Comparison of ENCODE assay signal across 28 cellular contexts in the genomic region with DNA sequence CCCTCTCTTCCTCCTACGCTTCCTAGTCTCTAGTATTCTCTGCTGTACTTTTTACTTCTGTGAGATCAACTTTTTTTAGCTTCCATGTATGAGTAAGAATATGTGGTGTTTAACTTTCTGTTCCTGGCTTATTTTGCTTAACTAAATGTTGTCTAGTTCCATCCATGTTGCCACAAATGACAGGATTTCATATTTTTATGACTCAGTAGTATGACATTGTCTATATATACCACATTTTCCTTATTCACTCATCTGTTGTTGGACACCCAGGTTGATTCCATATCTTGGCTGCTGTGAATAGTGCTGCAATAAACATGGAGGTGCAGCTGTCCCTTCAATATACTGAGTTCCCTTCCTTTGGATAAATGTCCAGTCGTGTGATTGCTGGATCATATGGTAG. TPM values are rescaled to one million over a fixed set of nuclear protein-coding genes. Genes with fewer than 3 reads are reported as not detected.
DNase-seq lines count a peak whose midpoint lies in the region; ATAC-seq and TF ChIP-seq lines count a peak whose summit lies in the region.
"Had no signal": no experiment of that assay in that cellular context is flagged by ENCODE, and none has a peak within 500 bp of the region (broad histone marks: within the 10 kb centered on the region; RNA-seq: fewer than 3 reads in every experiment).

No MANE protein-coding gene starts in this region.

- no peaks in the 10 kb centered on the region for H3K9me3 ChIP-seq in CD4-positive, alpha-beta memory T cell (ENCODE audit: control insufficient read depth in 1 of 2, low read length in 2 of 2)
- H3K9me3 ChIP-seq in spleen (peaks cover 0 to 19% (median 13%) of the 10 kb centered on the region in 8 donors), mammary epithelial cell (replicated peaks; ENCODE audit: insufficient read depth, low read length) (peaks cover 17% of the 10 kb centered on the region)
- H3K9me3 ChIP-seq: ovary had no signal

- CTCF ChIA-PET in activated CD4-positive, alpha-beta T cell treated with anti-CD3 and anti-CD28 coated beads, Interleukin-2, amount 10 ng/mL, durations not matched to agents 7 days and 5 days (lab: Charles Lee), result no interaction called here
- CTCF ChIA-PET in CD4-positive, alpha-beta memory T cell (lab: Charles Lee; ENCODE audit: partially characterized antibody), result interaction anchor here (1.3 to 2.1 kb wide), 7 partner anchors 16 to 84 kb away, joined by 3 to 9 read pairs (median 4); no protein-coding TSS in a partner anchor
- CTCF ChIA-PET in mammary epithelial cell (lab: Charles Lee; ENCODE audit: low non-redundant PET), result no interaction called here

- no peak for ATAC-seq in natural killer cell
- ATAC-seq: GM23338; left colon; Panc1; SK-N-SH treated with all-trans-retinoic acid at 6 μM for 48 hours; stimulated activated memory B cell treated with anti-CD40 and anti-IgM and Interleukin-4, amounts not matched to agents 10 μg/mL and 1 μg/mL and 100 μg/mL, for 72 hours had no signal

- intact Hi-C loops in activated CD4-positive, alpha-beta T cell treated with anti-CD3 and anti-CD28 coated beads, Interleukin-2, amount 10 ng/mL, durations not matched to agents 24 days and 14 days (cut with micrococcal nuclease), result no loop called here
- intact Hi-C loops in CD4-positive, alpha-beta memory T cell (cut with micrococcal nuclease), result no loop called here
- intact Hi-C loops in activated T-helper 2 cell treated with anti-CD3 and anti-CD28 coated beads, Interferon-gamma antibody, Interleukin-2, Interleukin-4, amounts not matched to agents 10 μg/mL and 5 μg/mL and 100 μg/mL, durations not matched to agents 14 hours and 24 hours and 36 hours (cut with micrococcal nuclease), result no loop called here
- intact Hi-C loops in natural killer cell (cut with micrococcal nuclease) (no loop called here), spleen (cut with DNase I; ENCODE audit: low total_unique reads) (no loop called here), mammary epithelial cell (cut with micrococcal nuclease) (loop anchor here (5.0 kb wide), 1 partner anchor 115 kb away; a partner anchor contains a TSS)

- 89 to 96% (median 95%) methylated on average over 2 of the region's 2 CpGs for WGBS in spleen, 5 donors
- WGBS in mammary epithelial cell (ENCODE audit: low coverage, missing lambda C conversion rate), result 71% methylated on average over 2 of the region's 2 CpGs

- H3K36me3 Mint-ChIP-seq in activated CD4-positive, alpha-beta T cell treated with anti-CD3 and anti-CD28 coated beads, Interleukin-2, amount 10 ng/mL, durations not matched to agents 24 days and 14 days (ENCODE audit: low read depth), result peaks cover 83% of the 10 kb centered on the region
- H3K36me3 Mint-ChIP-seq in activated CD4-positive, alpha-beta T cell treated with anti-CD3 and anti-CD28 coated beads, Interleukin-2, amount 10 ng/mL, durations not matched to agents 7 days and 5 days (ENCODE audit: low read depth), result peaks cover 87% of the 10 kb centered on the region
- H3K36me3 Mint-ChIP-seq in CD4-positive, alpha-beta memory T cell, result peaks cover 59 to 61% of the 10 kb centered on the region in 2 donors
- H3K36me3 Mint-ChIP-seq in activated T-helper 2 cell treated with anti-CD3 and anti-CD28 coated beads, Interferon-gamma antibody, Interleukin-2, Interleukin-4, amounts not matched to agents 10 μg/mL and 5 μg/mL and 100 μg/mL, durations not matched to agents 14 hours and 24 hours and 36 hours (ENCODE audit: low read depth), result peaks cover 89% of the 10 kb centered on the region
- no peaks in the 10 kb centered on the region for H3K36me3 Mint-ChIP-seq in natural killer cell

- H3K9ac ChIP-seq in mammary epithelial cell (ENCODE audit: insufficient read depth, low read length), result no peak overlapping the region

- no peak overlapping the region for H3K4me3 ChIP-seq in CD4-positive, alpha-beta memory T cell (ENCODE audit: low read length in 2 of 2)
- H3K4me3 ChIP-seq in spleen (no peak overlapping the region), mammary epithelial cell (replicated peaks in 1 of 3; ENCODE audit: insufficient read depth in 1 of 3, low read depth in 2 of 3, low read length in 3 of 3) (no peak overlapping the region)
- H3K4me3 ChIP-seq: GM23338, ovary had no signal

- no peak overlapping the region for H3K27ac ChIP-seq in CD4-positive, alpha-beta memory T cell (ENCODE audit: low read depth, low read length)
- H3K27ac ChIP-seq in spleen, result no peak overlapping the region
- H3K27ac ChIP-seq in mammary epithelial cell (ENCODE audit: insufficient read depth, low read depth, low read length), result no peak overlapping the region
- H3K27ac ChIP-seq: ovary, WERI-Rb-1 had no signal

- no peaks in the 10 kb centered on the region for H4K20me1 ChIP-seq in mammary epithelial cell (ENCODE audit: insufficient read depth, low read length)

- no peaks in the 10 kb centered on the region for H3K79me2 ChIP-seq in mammary epithelial cell (ENCODE audit: insufficient read depth, low read length)

- H3K9me3 Mint-ChIP-seq in activated CD4-positive, alpha-beta T cell treated with anti-CD3 and anti-CD28 coated beads, Interleukin-2, amount 10 ng/mL, durations not matched to agents 24 days and 14 days, result peaks cover 20% of the 10 kb centered on the region
- H3K9me3 Mint-ChIP-seq in activated CD4-positive, alpha-beta T cell treated with anti-CD3 and anti-CD28 coated beads, Interleukin-2, amount 10 ng/mL, durations not matched to agents 7 days and 5 days, result peaks cover 25% of the 10 kb centered on the region
- H3K9me3 Mint-ChIP-seq in CD4-positive, alpha-beta memory T cell, result no peaks in the 10 kb centered on the region
- peaks cover 35% of the 10 kb centered on the region for H3K9me3 Mint-ChIP-seq in activated T-helper 2 cell treated with anti-CD3 and anti-CD28 coated beads, Interferon-gamma antibody, Interleukin-2, Interleukin-4, amounts not matched to agents 10 μg/mL and 5 μg/mL and 100 μg/mL, durations not matched to agents 14 hours and 24 hours and 36 hours
- no peaks in the 10 kb centered on the region for H3K9me3 Mint-ChIP-seq in natural killer cell

- peak overlapping the region; percentile 21 for H3K27ac Mint-ChIP-seq in activated CD4-positive, alpha-beta T cell treated with anti-CD3 and anti-CD28 coated beads, Interleukin-2, amount 10 ng/mL, durations not matched to agents 24 days and 14 days
- H3K27ac Mint-ChIP-seq in activated CD4-positive, alpha-beta T cell treated with anti-CD3 and anti-CD28 coated beads, Interleukin-2, amount 10 ng/mL, durations not matched to agents 7 days and 5 days, result no peak overlapping the region
- H3K27ac Mint-ChIP-seq in CD4-positive, alpha-beta memory T cell, result peak overlapping the region; percentile 2 to 87 (median 27)
- H3K27ac Mint-ChIP-seq in activated T-helper 2 cell treated with anti-CD3 and anti-CD28 coated beads, Interferon-gamma antibody, Interleukin-2, Interleukin-4, amounts not matched to agents 10 μg/mL and 5 μg/mL and 100 μg/mL, durations not matched to agents 14 hours and 24 hours and 36 hours, result peak overlapping the region; percentile 13
- peak overlapping the region; percentile 77 to 87 for H3K27ac Mint-ChIP-seq in natural killer cell
- H3K27ac Mint-ChIP-seq: GM23338; stimulated activated memory B cell treated with anti-CD40 and anti-IgM and Interleukin-4, amounts not matched to agents 10 μg/mL and 1 μg/mL and 100 μg/mL, for 72 hours had no signal

- no peaks in the 10 kb centered on the region for H3K27me3 Mint-ChIP-seq in activated CD4-positive, alpha-beta T cell treated with anti-CD3 and anti-CD28 coated beads, Interleukin-2, amount 10 ng/mL, durations not matched to agents 24 days and 14 days
- no peaks in the 10 kb centered on the region for H3K27me3 Mint-ChIP-seq in activated CD4-positive, alpha-beta T cell treated with anti-CD3 and anti-CD28 coated beads, Interleukin-2, amount 10 ng/mL, durations not matched to agents 7 days and 5 days
- no peaks in the 10 kb centered on the region for H3K27me3 Mint-ChIP-seq in CD4-positive, alpha-beta memory T cell
- no peaks in the 10 kb centered on the region for H3K27me3 Mint-ChIP-seq in activated T-helper 2 cell treated with anti-CD3 and anti-CD28 coated beads, Interferon-gamma antibody, Interleukin-2, Interleukin-4, amounts not matched to agents 10 μg/mL and 5 μg/mL and 100 μg/mL, durations not matched to agents 14 hours and 24 hours and 36 hours (ENCODE audit: low read depth)
- H3K27me3 Mint-ChIP-seq in natural killer cell (ENCODE audit: low read depth in 2 of 2), result no peaks in the 10 kb centered on the region
- H3K27me3 Mint-ChIP-seq: stimulated activated memory B cell treated with anti-CD40 and anti-IgM and Interleukin-4, amounts not matched to agents 10 μg/mL and 1 μg/mL and 100 μg/mL, for 72 hours had no signal

- H3K4me1 Mint-ChIP-seq in activated CD4-positive, alpha-beta T cell treated with anti-CD3 and anti-CD28 coated beads, Interleukin-2, amount 10 ng/mL, durations not matched to agents 24 days and 14 days, result peaks cover 52% of the 10 kb centered on the region
- peaks cover 66% of the 10 kb centered on the region for H3K4me1 Mint-ChIP-seq in activated CD4-positive, alpha-beta T cell treated with anti-CD3 and anti-CD28 coated beads, Interleukin-2, amount 10 ng/mL, durations not matched to agents 7 days and 5 days
- H3K4me1 Mint-ChIP-seq in CD4-positive, alpha-beta memory T cell, result peaks cover 55 to 89% (median 73%) of the 10 kb centered on the region in 4 donors
- H3K4me1 Mint-ChIP-seq in activated T-helper 2 cell treated with anti-CD3 and anti-CD28 coated beads, Interferon-gamma antibody, Interleukin-2, Interleukin-4, amounts not matched to agents 10 μg/mL and 5 μg/mL and 100 μg/mL, durations not matched to agents 14 hours and 24 hours and 36 hours (ENCODE audit: low read depth), result peaks cover 47% of the 10 kb centered on the region
- H3K4me1 Mint-ChIP-seq in natural killer cell, result peaks cover 78 to 88% of the 10 kb centered on the region in 2 donors

- in situ Hi-C loops in mammary epithelial cell (cut with MboI; ENCODE audit: low sequenced_read_pairs in 2 of 2), result no loop called here

- DNase-seq in activated CD4-positive, alpha-beta T cell treated with anti-CD3 and anti-CD28 coated beads, Interleukin-2, amount 10 ng/mL, durations not matched to agents 24 days and 14 days, result no peak
- no peak for DNase-seq in activated CD4-positive, alpha-beta T cell treated with anti-CD3 and anti-CD28 coated beads, Interleukin-2, amount 10 ng/mL, durations not matched to agents 7 days and 5 days
- no peak for DNase-seq in CD4-positive, alpha-beta memory T cell
- no peak for DNase-seq in activated T-helper 2 cell treated with anti-CD3 and anti-CD28 coated beads, Interferon-gamma antibody, Interleukin-2, Interleukin-4, amounts not matched to agents 10 μg/mL and 5 μg/mL and 100 μg/mL, durations not matched to agents 14 hours and 24 hours and 36 hours (ENCODE audit: low spot score)
- no peak for DNase-seq in natural killer cell
- no peak for DNase-seq in NCI-H82 treated with DMSO at 0.1 percent for 48 hours (lab: John Stamatoyannopoulos, UW; ENCODE audit: unreplicated experiment)
- DNase-seq in spleen, result no peak
- DNase-seq in mammary epithelial cell, result no peak
- DNase-seq: activated CD4-positive, alpha-beta T cell treated with anti-CD3 and anti-CD28 coated beads for 48 hours; activated gamma-delta T cell; anterior cingulate cortex; EL; hypothalamus; left colon; NCI-H1048; NCI-H2107; NCI-H446; NCI-H748 treated with DMSO at 0.1 percent for 48 hours; ovary; Right ventricle myocardium superior; T1000; WERI-Rb-1 had no signal

- peaks cover 82% of the 10 kb centered on the region for H3K4me1 ChIP-seq in CD4-positive, alpha-beta memory T cell (ENCODE audit: insufficient read depth, low read length)
- H3K4me1 ChIP-seq in spleen (peaks cover 11 to 74% (median 53%) of the 10 kb centered on the region in 6 donors), mammary epithelial cell (ENCODE audit: insufficient read depth, low read length) (no peaks in the 10 kb centered on the region)

- no peak for TF ChIP-seq POLR2A in spleen (IDR thresholded peaks at IDR 0.05)

- peaks cover 10% of the 10 kb centered on the region for H3K36me3 ChIP-seq in CD4-positive, alpha-beta memory T cell (ENCODE audit: insufficient read depth, low read length)
- H3K36me3 ChIP-seq in spleen, result peaks cover 0 to 71% (median 14%) of the 10 kb centered on the region in 6 donors
- no peaks in the 10 kb centered on the region for H3K36me3 ChIP-seq in mammary epithelial cell (ENCODE audit: insufficient read depth, low read length)
- H3K36me3 ChIP-seq: ovary, WERI-Rb-1 had no signal

- peak overlapping the region; percentile 7 for H3K4me3 Mint-ChIP-seq in activated CD4-positive, alpha-beta T cell treated with anti-CD3 and anti-CD28 coated beads, Interleukin-2, amount 10 ng/mL, durations not matched to agents 24 days and 14 days
- no peak overlapping the region for H3K4me3 Mint-ChIP-seq in activated CD4-positive, alpha-beta T cell treated with anti-CD3 and anti-CD28 coated beads, Interleukin-2, amount 10 ng/mL, durations not matched to agents 7 days and 5 days
- peak overlapping the region in 3 of 8 donors; percentile 4 to 55 (median 27) for H3K4me3 Mint-ChIP-seq in CD4-positive, alpha-beta memory T cell
- H3K4me3 Mint-ChIP-seq in activated T-helper 2 cell treated with anti-CD3 and anti-CD28 coated beads, Interferon-gamma antibody, Interleukin-2, Interleukin-4, amounts not matched to agents 10 μg/mL and 5 μg/mL and 100 μg/mL, durations not matched to agents 14 hours and 24 hours and 36 hours (ENCODE audit: low read depth), result no peak overlapping the region
- peak overlapping the region; percentile 78 for H3K4me3 Mint-ChIP-seq in natural killer cell
- H3K4me3 Mint-ChIP-seq: GM23338; neural crest cell; stimulated activated memory B cell treated with anti-CD40 and anti-IgM and Interleukin-4, amounts not matched to agents 10 μg/mL and 1 μg/mL and 100 μg/mL, for 72 hours had no signal

- TF ChIP-seq CTCF in natural killer cell (IDR thresholded peaks at IDR 0.05), result no peak
- TF ChIP-seq CTCF in spleen (IDR thresholded peaks at IDR 0.05 in 8 of 11, conservative IDR thresholded peaks at IDR 0.05 in 3 of 11), result no peak
- no peak for TF ChIP-seq CTCF in mammary epithelial cell (conservative IDR thresholded peaks at IDR 0.05 in 1 of 2, IDR thresholded peaks at IDR 0.05 in 1 of 2; ENCODE audit: extremely low read depth in 1 of 2, insufficient read depth in 1 of 2, low read depth in 1 of 2, low read length in 2 of 2)

- H3K27me3 ChIP-seq in CD4-positive, alpha-beta memory T cell (ENCODE audit: insufficient read depth, low read length), result no peaks in the 10 kb centered on the region
- H3K27me3 ChIP-seq in spleen (replicated peaks in 1 of 7) (no peaks in the 10 kb centered on the region), mammary epithelial cell (ENCODE audit: insufficient read depth, low read length) (no peaks in the 10 kb centered on the region)
- H3K27me3 ChIP-seq: ovary had no signal

- no peak overlapping the region for H3K4me2 ChIP-seq in mammary epithelial cell (ENCODE audit: insufficient read depth, low read depth, low read length)
- H3K4me2 ChIP-seq: GM23338 had no signal

- H2AFZ ChIP-seq in mammary epithelial cell (ENCODE audit: low read depth, low read length), result no peak overlapping the region
- H2AFZ ChIP-seq: GM23338 had no signal

- no TSS peak for BruUV-seq in mammary epithelial cell (replicated peaks; lab: Mats Ljungman, UMichigan)

- dilution Hi-C loops in mammary epithelial cell (cut with HindIII; ENCODE audit: low sequenced_read_pairs), result no loop called here

- POLR2A ChIA-PET in activated CD4-positive, alpha-beta T cell treated with anti-CD3 and anti-CD28 coated beads, Interleukin-2, amount 10 ng/mL, durations not matched to agents 7 days and 5 days (lab: Charles Lee), result no interaction called here
- POLR2A ChIA-PET in CD4-positive, alpha-beta memory T cell (lab: Charles Lee; ENCODE audit: partially characterized antibody), result interaction anchor here (0.7 to 12.2 kb wide), 5 partner anchors 10 to 28 kb away, joined by 3 to 193 read pairs (median 8); no protein-coding TSS in a partner anchor

RNA-seq across cellular contexts. Expression of a gene that starts 34.8 kb away (rescaled TPM):
- total RNA-seq in activated CD4-positive, alpha-beta T cell treated with anti-CD3 and anti-CD28 coated beads, Interleukin-2, amount 10 ng/mL, durations not matched to agents 24 days and 14 days, result 39.5 and 39.7 TPM in 2 replicates
- 100 to 1,000 TPM; 148 to 156 TPM for total RNA-seq in activated CD4-positive, alpha-beta T cell treated with anti-CD3 and anti-CD28 coated beads, Interleukin-2, amount 10 ng/mL, durations not matched to agents 7 days and 5 days
- total RNA-seq in CD4-positive, alpha-beta memory T cell, result 100 to 1,000 TPM; 256 to 272 TPM
- 100 to 1,000 TPM in 1 of 2 donors, 10 to 100 TPM in 1; 52.7 to 146 TPM for polyA plus RNA-seq in CD4-positive, alpha-beta memory T cell
- total RNA-seq in activated T-helper 2 cell treated with anti-CD3 and anti-CD28 coated beads, Interferon-gamma antibody, Interleukin-2, Interleukin-4, amounts not matched to agents 10 μg/mL and 5 μg/mL and 100 μg/mL, durations not matched to agents 14 hours and 24 hours and 36 hours, result 41.4 and 42.9 TPM in 2 replicates
- total RNA-seq in natural killer cell (100 to 1,000 TPM; 133 to 204 (median 193) TPM), spleen (10 to 100 TPM; 60.4 to 99.1 (median 72.6) TPM), mammary epithelial cell (under 1 TPM; 0.59 to 0.67 TPM)
- polyA plus RNA-seq in spleen (10 to 100 TPM; 30.7 to 54.5 (median 37.6) TPM), mammary epithelial cell (0.14 TPM)
- not detected for polyA minus RNA-seq in mammary epithelial cell
- total RNA-seq: lung microvascular endothelial cell had no signal

Comparison
In these comparisons a context has a peak if more than half of its experiments do, and no peak if none do; other contexts are left out.
1. H3K4me3 Mint-ChIP-seq: peak in activated CD4-positive, alpha-beta T cell treated with anti-CD3 and anti-CD28 coated beads, Interleukin-2, amount 10 ng/mL, durations not matched to agents 24 days and 14 days (single experiment) and natural killer cell (single experiment); none in activated CD4-positive, alpha-beta T cell treated with anti-CD3 and anti-CD28 coated beads, Interleukin-2, amount 10 ng/mL, durations not matched to agents 7 days and 5 days (single experiment) and activated T-helper 2 cell treated with anti-CD3 and anti-CD28 coated beads, Interferon-gamma antibody, Interleukin-2, Interleukin-4, amounts not matched to agents 10 μg/mL and 5 μg/mL and 100 μg/mL, durations not matched to agents 14 hours and 24 hours and 36 hours (single experiment).
2. RNA of a gene that starts 34.8 kb away (total RNA-seq): 256 to 272 TPM in CD4-positive, alpha-beta memory T cell, 133 to 204 TPM in natural killer cell, 148 to 156 TPM in activated CD4-positive, alpha-beta T cell treated with anti-CD3 and anti-CD28 coated beads, Interleukin-2, amount 10 ng/mL, durations not matched to agents 7 days and 5 days, 60.4 to 99.1 TPM in spleen, 41.4 to 42.9 TPM in activated T-helper 2 cell treated with anti-CD3 and anti-CD28 coated beads, Interferon-gamma antibody, Interleukin-2, Interleukin-4, amounts not matched to agents 10 μg/mL and 5 μg/mL and 100 μg/mL, durations not matched to agents 14 hours and 24 hours and 36 hours and 39.5 to 39.7 TPM in activated CD4-positive, alpha-beta T cell treated with anti-CD3 and anti-CD28 coated beads, Interleukin-2, amount 10 ng/mL, durations not matched to agents 24 days and 14 days; 0.59 to 0.67 TPM in mammary epithelial cell; every median in the first group is over 10 times any median in the second.